In genomic region chr2:203681978-203682377, GRCh38 we compare ENCODE assay signal across 10 cellular contexts. TPM values are rescaled to one million over a fixed set of nuclear protein-coding genes. Genes with fewer than 3 reads are reported as not detected.
A peak's percentile ranks its signal among the peaks of the same experiment; 100 is the strongest.
DNase-seq lines count a peak whose midpoint lies in the region; ATAC-seq, FAIRE-seq and TF ChIP-seq lines count a peak whose summit lies in the region.
"Had no signal": no experiment of that assay in that cellular context is flagged by ENCODE, and none has a peak within 500 bp of the region (broad histone marks: within the 10 kb centered on the region; RNA-seq: fewer than 3 reads in every experiment).

No MANE protein-coding gene starts in this region.

- no peak for ATAC-seq in HG03025 (IDR thresholded peaks at IDR 0.05; ENCODE audit: low FRiP score, unreplicated experiment)

- POLR2A ChIA-PET in HEK293 (lab: Yijun Ruan, JAX): no interaction called here

- DNase-seq in RPMI7951 (ENCODE audit: low read depth) (peak; percentile 83), fibroblast of pulmonary artery (ENCODE audit: low read depth) (peak; percentile 55), GM12892 (ENCODE audit: insufficient read length) (no peak), mesothelial cell of epicardium (ENCODE audit: low spot score in 2 of 2, unreplicated experiment in 2 of 2) (no peak), NCI-H187 treated with DMSO at 0.1 percent for 48 hours (lab: John Stamatoyannopoulos, UW) (no peak)
- DNase-seq: H9, NCI-H146 had no signal

- H3K27ac ChIP-seq in HEK293 (ENCODE audit: extremely low read depth, low read depth, low read length): no peak overlapping the region

- TF ChIP-seq CTCF in HEK293 (tag by site-specific recombination; IDR thresholded peaks at IDR 0.05) (no peak), fibroblast of pulmonary artery (IDR thresholded peaks at IDR 0.05; ENCODE audit: low read length, missing control alignments) (no peak), mesothelial cell of epicardium (IDR thresholded peaks at IDR 0.05; ENCODE audit: unreplicated experiment) (no peak)

- H3K9me3 Mint-ChIP-seq in mesothelial cell of epicardium: no peaks in the 10 kb centered on the region
- H3K9me3 Mint-ChIP-seq: H9 had no signal

- no peaks in the 10 kb centered on the region for H3K27me3 Mint-ChIP-seq in mesothelial cell of epicardium (ENCODE audit: low read depth)

- peaks cover 5% of the 10 kb centered on the region for H3K4me1 Mint-ChIP-seq in mesothelial cell of epicardium

- H3K4me3 ChIP-seq in HEK293 (ENCODE audit: low read depth, low read length) (no peak overlapping the region), fibroblast of pulmonary artery (replicated peaks; ENCODE audit: low read depth, low read length) (no peak overlapping the region), skeletal muscle satellite cell (ENCODE audit: low read length) (no peak overlapping the region)

- no peaks in the 10 kb centered on the region for H3K4me1 ChIP-seq in HEK293 (ENCODE audit: control insufficient read depth, insufficient read depth, low read length)
- peaks cover 70% of the 10 kb centered on the region for H3K4me1 ChIP-seq in skeletal muscle satellite cell (ENCODE audit: control insufficient read depth, insufficient read depth, low read length)

- H3K9me3 ChIP-seq in HEK293 (ENCODE audit: control insufficient read depth, insufficient read depth, low read depth, low read length) (no peaks in the 10 kb centered on the region), skeletal muscle satellite cell (replicated peaks; ENCODE audit: low read length) (no peaks in the 10 kb centered on the region)

- FAIRE-seq in GM12892 (lab: Jason Lieb, UNC): no peak

- H3K9ac ChIP-seq in skeletal muscle satellite cell (ENCODE audit: low read depth, low read length): peak overlapping the region; percentile 93

- no peak overlapping the region for H3K27ac Mint-ChIP-seq in mesothelial cell of epicardium
- H3K27ac Mint-ChIP-seq: H9 had no signal

- H3K36me3 Mint-ChIP-seq in mesothelial cell of epicardium: no peaks in the 10 kb centered on the region

- H3K4me2 ChIP-seq in skeletal muscle satellite cell (ENCODE audit: low read length): peak overlapping the region; percentile 27

- H3K36me3 ChIP-seq in HEK293 (ENCODE audit: control insufficient read depth in 2 of 2, insufficient read depth in 1 of 2, low read length in 2 of 2) (no peaks in the 10 kb centered on the region), skeletal muscle satellite cell (ENCODE audit: insufficient read depth, low read length) (no peaks in the 10 kb centered on the region)

- no peak overlapping the region for H3K4me3 Mint-ChIP-seq in mesothelial cell of epicardium
- H3K4me3 Mint-ChIP-seq: H9 had no signal

- H3K27me3 ChIP-seq in skeletal muscle satellite cell (ENCODE audit: control insufficient read depth, insufficient read depth, low read length): no peaks in the 10 kb centered on the region

- CTCF ChIA-PET in HEK293 (lab: Yijun Ruan, JAX): no interaction called here

- no peak for TF ChIP-seq POLR2A in GM12892 (IDR thresholded peaks at IDR 0.05; ENCODE audit: low read depth, low read length)

TF ChIP-seq in HEK293, 187 proteins besides CTCF, POLR2A, EP300 and RAD21:
- no peak for TF ChIP-seq ZNF211 (tag by site-specific recombination; IDR thresholded peaks at IDR 0.05; ENCODE audit: low read depth)
- TF ChIP-seq ZNF121 (tag by site-specific recombination; IDR thresholded peaks at IDR 0.05): no peak
- TF ChIP-seq ZNF335 (tag by site-specific recombination; conservative IDR thresholded peaks at IDR 0.05): 0 out of 2 replicates have a peak, but pooled peaks have one; percentile 28
TF ChIP-seq in HEK293: peak in this region for 1.

RNA-seq across cellular contexts. Expression of gene CD28, which starts 24.5 kb away (rescaled TPM):
- total RNA-seq in RPMI7951 (2014; rRNA removed; shearing (Covaris generic)): not detected in 2 replicates
- total RNA-seq in skeletal muscle satellite cell (2012; rRNA removed): not detected in 2 replicates
- polyA plus RNA-seq in GM12892 (2012; ENCODE audit: missing spikeins): 5.8 TPM
- not detected in 3 replicates for total RNA-seq in mesothelial cell of epicardium
- total RNA-seq: H9 had no signal

Comparison
In these comparisons a context has a peak if more than half of its experiments do, and no peak if none do; other contexts are left out.
1. DNase-seq: peak in RPMI7951 (single experiment) and fibroblast of pulmonary artery (single experiment); none in GM12892 (single experiment), mesothelial cell of epicardium (0 of 2) and NCI-H187 treated with DMSO at 0.1 percent for 48 hours (single experiment).